In the genomic region with DNA sequence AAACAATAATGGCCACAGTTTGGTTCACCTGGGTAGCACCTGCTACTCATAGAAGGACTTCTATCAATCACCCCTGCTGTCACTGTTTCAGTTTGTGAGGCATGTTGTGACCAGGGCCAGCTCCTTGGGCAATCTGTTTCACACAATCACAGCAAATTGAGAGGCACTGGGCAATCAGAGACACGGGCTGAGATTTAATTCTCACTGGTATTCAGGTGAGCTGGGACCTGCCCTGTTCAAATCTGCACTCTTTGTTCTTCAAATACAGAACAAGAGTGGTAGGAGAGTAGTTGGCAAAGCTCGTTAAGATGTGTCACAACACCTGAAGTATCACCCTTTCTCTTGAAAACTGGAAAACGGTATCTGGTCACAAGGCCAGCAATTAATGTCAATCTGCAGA, we compare ENCODE assay signal across 24 cellular contexts. TPM values are rescaled to one million over a fixed set of nuclear protein-coding genes. Genes with fewer than 3 reads are reported as not detected.
DNase-seq lines count a peak whose midpoint lies in the region; ATAC-seq, FAIRE-seq and TF ChIP-seq lines count a peak whose summit lies in the region.
"Had no signal": no experiment of that assay in that cellular context is flagged by ENCODE, and none has a peak within 500 bp of the region (broad histone marks: within the 10 kb centered on the region; RNA-seq: fewer than 3 reads in every experiment).

No MANE protein-coding gene starts in this region.

- H3K9me3 ChIP-seq in left lung, result peaks cover 0 to 6% of the 10 kb centered on the region in 2 donors

- H3K36me3 ChIP-seq in left lung, result no peaks in the 10 kb centered on the region

- no peak overlapping the region for H3K27ac ChIP-seq in left lung
- H3K27ac ChIP-seq: C4-2B, RWPE1, SK-N-MC had no signal

- no peak overlapping the region for H3K4me3 ChIP-seq in left lung
- H3K4me3 ChIP-seq: SK-N-MC had no signal

- intact Hi-C loops in left lung (cut with DNase I), result no loop called here

- no peak for TF ChIP-seq CTCF in left lung (IDR thresholded peaks at IDR 0.05)

- FAIRE-seq in GM12892 (lab: Jason Lieb, UNC) (peak; percentile 42), H54 (lab: Jason Lieb, UNC) (no peak)
- FAIRE-seq: A204.1, G401.6 had no signal

- H3K4me1 ChIP-seq in left lung, result no peaks in the 10 kb centered on the region

- TF ChIP-seq POLR2A in GM12892 (IDR thresholded peaks at IDR 0.05; ENCODE audit: low read depth, low read length), result no peak
- TF ChIP-seq POLR2A in H54 (IDR thresholded peaks at IDR 0.05; ENCODE audit: low read depth, low read length), result no peak

- ATAC-seq in left lung (peak; percentile 76), GM21717 (IDR thresholded peaks at IDR 0.05; ENCODE audit: unreplicated experiment) (no peak)

- no peaks in the 10 kb centered on the region for H3K27me3 ChIP-seq in left lung

- peak; percentile 6 for DNase-seq in NCI-H345 (lab: John Stamatoyannopoulos, UW)
- DNase-seq in NCI-H345 treated with DMSO at 0.1 percent for 48 hours (lab: John Stamatoyannopoulos, UW; ENCODE audit: unreplicated experiment), result no peak
- DNase-seq in GM12892 (ENCODE audit: insufficient read length), result no peak
- DNase-seq in NCI-H774 (lab: John Stamatoyannopoulos, UW), result peak; percentile 52
- DNase-seq in left lung, result no peak
- no peak for DNase-seq in NCI-H2196 treated with DMSO at 0.1 percent for 48 hours (lab: John Stamatoyannopoulos, UW; ENCODE audit: unreplicated experiment)
- no peak for DNase-seq in H54 (ENCODE audit: insufficient read length, low spot score)
- DNase-seq: Calu3; CD8-positive, alpha-beta memory T cell; DMS153; H9; NCI-H187; NCI-H2107; NCI-H226; NCI-H526; NK-92 treated with Interleukin-12 subunit alpha and Interleukin-12 subunit beta, amount 100 ng/mL, for 24 hours; SHP77 treated with DMSO at 0.1 percent for 48 hours; SW 1271 had no signal

RNA-seq across cellular contexts. Expression of gene NAP1L1, which starts 57.8 kb away (rescaled TPM):
- polyA plus RNA-seq in GM12892 (2012; ENCODE audit: missing spikeins), result 1,144 TPM
- total RNA-seq in left lung, result 100 to 1,000 TPM; 413 to 428 TPM

Comparison
In these comparisons a context has a peak if more than half of its experiments do, and no peak if none do; other contexts are left out.
1. DNase-seq: peak in NCI-H345 (single experiment) and NCI-H774 (single experiment); none in NCI-H345 treated with DMSO at 0.1 percent for 48 hours (single experiment), GM12892 (single experiment), left lung (0 of 2), NCI-H2196 treated with DMSO at 0.1 percent for 48 hours (single experiment) and H54 (single experiment).